ENCODE assay signal across 29 cellular contexts in genomic region chr14:102150083-102150482, GRCh38.
"Had no signal": no experiment of that assay in that cellular context is flagged by ENCODE, and none has a peak within 500 bp of the region (broad histone marks: within the 10 kb centered on the region; RNA-seq: fewer than 3 reads in every experiment).

No MANE protein-coding gene starts in this region.

- FAIRE-seq: pancreas had no signal

- H3K4me3 ChIP-seq: pancreas, prostate gland, skin epidermis, smooth muscle cell, spleen, suprapubic skin, testis, tibial artery, transverse colon, upper lobe of right lung, uterus had no signal

- DNase-seq: naive thymus-derived CD8-positive, alpha-beta T cell; nephron progenitor cell; nucleus accumbens; pancreas; retina; right cardiac atrium; spleen; stimulated activated CD4-positive, alpha-beta T cell treated with anti-CD3 and anti-CD28 coated beads, Interleukin-12 subunit alpha, Interleukin-12 subunit beta, amount 100 ng/mL, for 4 hours; stimulated activated CD4-positive, alpha-beta T cell treated with anti-CD3 and anti-CD28 coated beads, Interleukin-1b, Interleukin-23, amount 100 ng/mL, for 48 hours; stimulated activated CD4-positive, alpha-beta T cell treated with anti-CD3 and anti-CD28 coated beads, Interleukin-4, amount 100 ng/mL, for 1 hour; stimulated activated CD4-positive, alpha-beta T cell treated with anti-CD3 and anti-CD28 coated beads, Interleukin-4, amount 100 ng/mL, for 4 hours; stimulated activated CD8-positive, alpha-beta memory T cell treated with anti-CD3 and anti-CD28 coated beads, Interleukin-4, amount 100 ng/mL, for 48 hours; stimulated activated naive CD4-positive, alpha-beta T cell; stimulated activated naive CD8-positive, alpha-beta T cell treated with anti-CD3 and anti-CD28 coated beads, Interleukin-15, amount 100 ng/mL, for 72 hours; stimulated activated naive CD8-positive, alpha-beta T cell treated with anti-CD3 and anti-CD28 coated beads, Interleukin-15, Interleukin-2, amounts not matched to agents 100 U/mL and 50 U/mL, for 24 hours; substantia nigra; testis; tibial artery; transverse colon; upper lobe of right lung; uterus had no signal

- H3K9me3 ChIP-seq: neutrophil, pancreas, prostate gland, spleen, suprapubic skin, testis, tibial artery, transverse colon, upper lobe of right lung, uterus had no signal

- H3K4me1 ChIP-seq: prostate gland, uterus had no signal

- H3K36me3 ChIP-seq: pancreas, prostate gland, uterus had no signal

- H3K27me3 ChIP-seq: neutrophil, pancreas, spleen, suprapubic skin, testis, tibial artery, transverse colon, upper lobe of right lung, uterus had no signal

- H3K27ac ChIP-seq: neutrophil, pancreas, prostate gland, skin epidermis, spleen, suprapubic skin, testis, tibial artery, transverse colon, upper lobe of right lung, uterus had no signal

- H3K4me2 ChIP-seq: smooth muscle cell had no signal

- ATAC-seq: naive thymus-derived CD8-positive, alpha-beta T cell; natural killer cell treated with Interleukin-12 subunit alpha and Interleukin-12 subunit beta and Interleukin-15 and Interleukin-18, amount 100 ng/mL, for 72 hours; sciatic nerve; stimulated activated memory B cell treated with anti-CD40 and anti-IgM and Interleukin-4, amounts not matched to agents 10 μg/mL and 1 μg/mL and 100 μg/mL, for 72 hours; stimulated activated naive CD8-positive, alpha-beta T cell treated with anti-CD3 and anti-CD28 coated beads, Interleukin-15, amount 100 ng/mL, for 72 hours; stimulated activated naive CD8-positive, alpha-beta T cell treated with anti-CD3 and anti-CD28 coated beads, Interleukin-15, Interleukin-2, amounts not matched to agents 100 U/mL and 50 U/mL, for 24 hours; upper lobe of right lung had no signal
